Comparison of ENCODE assay signal across 28 cellular contexts in genomic region chr2:227607969-227608368, GRCh38. TPM values are rescaled to one million over a fixed set of nuclear protein-coding genes. Genes with fewer than 3 reads are reported as not detected.
DNase-seq lines count a peak whose midpoint lies in the region; ATAC-seq and TF ChIP-seq lines count a peak whose summit lies in the region.
"Had no signal": no experiment of that assay in that cellular context is flagged by ENCODE, and none has a peak within 500 bp of the region (broad histone marks: within the 10 kb centered on the region; RNA-seq: fewer than 3 reads in every experiment).

No MANE protein-coding gene starts in this region.

- H3K36me3 ChIP-seq in GM23248 (ENCODE audit: low read depth) (no peaks in the 10 kb centered on the region), mesendoderm (ENCODE audit: control insufficient read depth, insufficient read depth, low read length) (no peaks in the 10 kb centered on the region)
- H3K36me3 ChIP-seq: ascending aorta, SJSA1, stomach, thyroid gland had no signal

- in situ Hi-C loops in GM23248 (cut with MboI) (no loop called here), SK-MEL-5 (cut with HindIII; ENCODE audit: low pct_unique_long_range_greater_than_20kb, low sequenced_read_pairs) (no loop called here)

- H3K56ac ChIP-seq in mesendoderm (ENCODE audit: low read length) = peak overlapping the region; percentile 15

- H2BK15ac ChIP-seq in mesendoderm (replicated peaks; ENCODE audit: low read depth) = no peak overlapping the region

- no peaks in the 10 kb centered on the region for H3K9me3 Mint-ChIP-seq in activated naive CD8-positive, alpha-beta T cell treated with anti-CD3 and anti-CD28 coated beads, Interleukin-2, amount 50 U/mL, for 24 hours
- H3K9me3 Mint-ChIP-seq: activated CD4-positive, alpha-beta memory T cell treated with anti-CD3 and anti-CD28 coated beads for 36 hours; CD8-positive, alpha-beta T cell; dendritic cell treated with granulocyte-macrophage colony-stimulating factor and Interleukin-4, amounts not matched to agents 40 ng/mL and 50 ng/mL, for 4 days had no signal

- no peaks in the 10 kb centered on the region for H3K79me2 ChIP-seq in GM23248 (ENCODE audit: insufficient read depth)
- H3K79me2 ChIP-seq in mesendoderm (ENCODE audit: control insufficient read depth, insufficient read depth, low read length) = no peaks in the 10 kb centered on the region

- no peaks in the 10 kb centered on the region for H3K79me1 ChIP-seq in mesendoderm (ENCODE audit: low read length)

- H4K8ac ChIP-seq in mesendoderm (ENCODE audit: low read depth, low read length) = no peak overlapping the region

- peaks cover 13% of the 10 kb centered on the region for H3K4me1 Mint-ChIP-seq in activated naive CD8-positive, alpha-beta T cell treated with anti-CD3 and anti-CD28 coated beads, Interleukin-2, amount 50 U/mL, for 24 hours

- TF ChIP-seq CTCF in RWPE1 (conservative IDR thresholded peaks at IDR 0.05; ENCODE audit: low read depth) = no peak

- H3K4ac ChIP-seq in mesendoderm (ENCODE audit: low read depth, low read length) = no peak overlapping the region

- H2AFZ ChIP-seq in GM23248 = no peak overlapping the region

- H2AK5ac ChIP-seq in mesendoderm (ENCODE audit: low read length) = no peak overlapping the region

- H3K4me1 ChIP-seq in GM23248 (ENCODE audit: insufficient read depth) = no peaks in the 10 kb centered on the region
- no peaks in the 10 kb centered on the region for H3K4me1 ChIP-seq in mesendoderm (ENCODE audit: control insufficient read depth, low read depth, low read length)
- H3K4me1 ChIP-seq: ascending aorta, SJSA1, stomach, thyroid gland had no signal

- no peak overlapping the region for H3K4me2 ChIP-seq in GM23248 (ENCODE audit: unreplicated experiment)
- no peak overlapping the region for H3K4me2 ChIP-seq in mesendoderm (ENCODE audit: low read length)

- no peak overlapping the region for H2BK120ac ChIP-seq in mesendoderm (ENCODE audit: low read depth, low read length)

- ATAC-seq in activated naive CD8-positive, alpha-beta T cell treated with anti-CD3 and anti-CD28 coated beads, Interleukin-2, amount 50 U/mL, for 24 hours = no peak
- ATAC-seq: CD8-positive, alpha-beta T cell had no signal

- no peak overlapping the region for H3K23ac ChIP-seq in mesendoderm (ENCODE audit: low read length)

- H4K20me1 ChIP-seq in GM23248 (ENCODE audit: insufficient read depth) = no peaks in the 10 kb centered on the region

- POLR2A ChIA-PET in RWPE1 (lab: Yijun Ruan, JAX; ENCODE audit: low non-redundant PET) = no interaction called here

- CTCF ChIA-PET in RWPE1 (lab: Yijun Ruan, JAX) = interaction anchor here (0.6 kb wide), 1 partner anchor 277 kb away, joined by 3 read pairs; no protein-coding TSS in a partner anchor

- no peak overlapping the region for H2BK5ac ChIP-seq in mesendoderm (ENCODE audit: low read length)

- peaks cover 27% of the 10 kb centered on the region for H3K27me3 Mint-ChIP-seq in activated naive CD8-positive, alpha-beta T cell treated with anti-CD3 and anti-CD28 coated beads, Interleukin-2, amount 50 U/mL, for 24 hours

- no peaks in the 10 kb centered on the region for H3F3A ChIP-seq in GM23248 (ENCODE audit: insufficient read depth)

- DNase-seq in EH (ENCODE audit: low read depth) (peak; percentile 13), GM23248 (peak; percentile 20), SK-MEL-5 (ENCODE audit: low read depth, low spot score) (peak; percentile 5), mesendoderm (no peak), RWPE1 (ENCODE audit: low spot score) (no peak)
- DNase-seq in effector CD4-positive, alpha-beta T cell = no peak
- no peak for DNase-seq in activated naive CD8-positive, alpha-beta T cell treated with anti-CD3 and anti-CD28 coated beads, Interleukin-2, amount 50 U/mL, for 24 hours
- no peak for DNase-seq in activated naive CD4-positive, alpha-beta T cell treated with anti-CD3 and anti-CD28 coated beads, Interleukin-2, amount 50 U/mL, for 16 hours
- DNase-seq: activated CD4-positive, alpha-beta memory T cell treated with anti-CD3 and anti-CD28 coated beads for 36 hours; activated CD4-positive, CD25-positive, alpha-beta regulatory T cell treated with anti-CD3 and anti-CD28 coated beads, Interleukin-2, amount 50 U/mL, for 72 hours; activated CD8-positive, alpha-beta memory T cell treated with anti-CD3 and anti-CD28 coated beads, Interleukin-2, amount 50 U/mL, for 4 hours; caudate nucleus; DMS 273 treated with DMSO at 0.1 percent for 48 hours; H7; natural killer cell; NCI-H146; stomach; thyroid gland had no signal

- WGBS in GM23248 (ENCODE audit: low coverage in 1 of 2, low lambda C conversion rate in 2 of 2, missing lambda C conversion rate in 2 of 2), 2 experiments = 39 to 45% methylated on average over 4 of the region's 4 CpGs
- no CpG with 5 or more reads among the region's 4 CpGs for WGBS in mesendoderm (ENCODE audit: extremely low coverage, insufficient coverage, low lambda C conversion rate)

- H4K5ac ChIP-seq in mesendoderm (ENCODE audit: low read length) = no peak overlapping the region

- H3K18ac ChIP-seq in mesendoderm (ENCODE audit: low read length) = no peak overlapping the region

- H3K36me3 Mint-ChIP-seq in activated naive CD8-positive, alpha-beta T cell treated with anti-CD3 and anti-CD28 coated beads, Interleukin-2, amount 50 U/mL, for 24 hours (ENCODE audit: low read depth) = no peaks in the 10 kb centered on the region
- H3K36me3 Mint-ChIP-seq: activated CD4-positive, alpha-beta memory T cell treated with anti-CD3 and anti-CD28 coated beads for 36 hours; activated naive CD8-positive, alpha-beta T cell; CD8-positive, alpha-beta T cell; natural killer cell had no signal

- no peaks in the 10 kb centered on the region for H3K9me3 ChIP-seq in GM23248 (ENCODE audit: low read depth)
- H3K9me3 ChIP-seq: ascending aorta, SJSA1, stomach, thyroid gland had no signal

- H3K27me3 ChIP-seq in GM23248 (replicated peaks; ENCODE audit: insufficient read depth) = no peaks in the 10 kb centered on the region
- no peaks in the 10 kb centered on the region for H3K27me3 ChIP-seq in mesendoderm (ENCODE audit: insufficient read depth, low read length, poor library complexity)
- H3K27me3 ChIP-seq: ascending aorta, SJSA1, thyroid gland had no signal

- H3K9ac ChIP-seq in GM23248 (no peak overlapping the region), mesendoderm (ENCODE audit: low read length) (no peak overlapping the region)

- no peak overlapping the region for H3K4me3 Mint-ChIP-seq in activated naive CD8-positive, alpha-beta T cell treated with anti-CD3 and anti-CD28 coated beads, Interleukin-2, amount 50 U/mL, for 24 hours
- H3K4me3 Mint-ChIP-seq: activated CD4-positive, alpha-beta memory T cell treated with anti-CD3 and anti-CD28 coated beads for 36 hours; activated naive CD8-positive, alpha-beta T cell; CD8-positive, alpha-beta T cell; dendritic cell treated with granulocyte-macrophage colony-stimulating factor and Interleukin-4, amounts not matched to agents 40 ng/mL and 50 ng/mL, for 4 days; natural killer cell had no signal

- no peak overlapping the region for H3K27ac Mint-ChIP-seq in activated naive CD8-positive, alpha-beta T cell treated with anti-CD3 and anti-CD28 coated beads, Interleukin-2, amount 50 U/mL, for 24 hours
- H3K27ac Mint-ChIP-seq: activated CD4-positive, alpha-beta memory T cell treated with anti-CD3 and anti-CD28 coated beads for 36 hours; activated naive CD8-positive, alpha-beta T cell; CD8-positive, alpha-beta T cell; dendritic cell treated with granulocyte-macrophage colony-stimulating factor and Interleukin-4, amounts not matched to agents 40 ng/mL and 50 ng/mL, for 4 days; natural killer cell had no signal

- H3K4me3 ChIP-seq in GM23248 (no peak overlapping the region), mesendoderm (ENCODE audit: low read length) (no peak overlapping the region)
- H3K4me3 ChIP-seq: ascending aorta, SJSA1, skin epidermis, stomach, thyroid gland had no signal

- H3K9me2 ChIP-seq in GM23248 (ENCODE audit: insufficient read depth) = no peaks in the 10 kb centered on the region

- H3K27ac ChIP-seq in GM23248 = no peak overlapping the region
- no peak overlapping the region for H3K27ac ChIP-seq in mesendoderm (ENCODE audit: low read depth, low read length)
- no peak overlapping the region for H3K27ac ChIP-seq in RWPE1
- H3K27ac ChIP-seq: ascending aorta, SJSA1, skin epidermis, stomach, thyroid gland had no signal

RNA-seq across cellular contexts. Expression of gene SCYGR3, which starts 6.7 kb away (rescaled TPM):
- total RNA-seq in GM23248 (2014; rRNA removed; shearing (Covaris generic)) = not detected in 2 replicates
- polyA plus RNA-seq in GM23248 (2016; fragmentation: Nextera tagmentation; extraction: Ambion mirVana) = not detected in 2 replicates
- not detected in 2 replicates for total RNA-seq in SK-MEL-5 (2014; rRNA removed; shearing (Covaris generic))
- not detected in 2 replicates for polyA plus RNA-seq in SK-MEL-5 (2015; cell fraction: cytosol; rRNA removed)
- not detected in 2 replicates for polyA plus RNA-seq in SK-MEL-5 (2015; cell fraction: nucleus; rRNA removed)
- polyA plus RNA-seq in mesendoderm (2013, experiment 1 of 2) = not detected
- polyA plus RNA-seq in mesendoderm (2013, experiment 2 of 2) = not detected
- total RNA-seq: activated CD4-positive, alpha-beta memory T cell treated with anti-CD3 and anti-CD28 coated beads for 36 hours; ascending aorta; CD8-positive, alpha-beta T cell; glomerular endothelial cell; H7; liver; natural killer cell; omental fat pad; SJSA1; stomach; T-helper 1 cell treated with Interleukin-12 subunit alpha and Interleukin-12 subunit beta and Interleukin-4 antibody, amounts not matched to agents 30 ng/mL and 1 ng/mL, for 36 hours; thyroid gland had no signal
- polyA plus RNA-seq: liver, stomach had no signal

RNA-seq across cellular contexts. Expression of gene SCYGR2, which starts 9.3 kb away (rescaled TPM):
- not detected in 2 replicates for total RNA-seq in GM23248 (2014; rRNA removed; shearing (Covaris generic))
- polyA plus RNA-seq in GM23248 (2016; fragmentation: Nextera tagmentation; extraction: Ambion mirVana) = not detected in 2 replicates
- not detected in 2 replicates for total RNA-seq in SK-MEL-5 (2014; rRNA removed; shearing (Covaris generic))
- polyA plus RNA-seq in SK-MEL-5 (2015; cell fraction: cytosol; rRNA removed) = not detected in 2 replicates
- not detected in 2 replicates for polyA plus RNA-seq in SK-MEL-5 (2015; cell fraction: nucleus; rRNA removed)
- not detected for polyA plus RNA-seq in mesendoderm (2013, experiment 1 of 2)
- not detected for polyA plus RNA-seq in mesendoderm (2013, experiment 2 of 2)
- total RNA-seq: activated CD4-positive, alpha-beta memory T cell treated with anti-CD3 and anti-CD28 coated beads for 36 hours; ascending aorta; CD8-positive, alpha-beta T cell; glomerular endothelial cell; H7; liver; natural killer cell; omental fat pad; SJSA1; stomach; T-helper 1 cell treated with Interleukin-12 subunit alpha and Interleukin-12 subunit beta and Interleukin-4 antibody, amounts not matched to agents 30 ng/mL and 1 ng/mL, for 36 hours; thyroid gland had no signal
- polyA plus RNA-seq: liver, stomach had no signal

RNA-seq across cellular contexts. Expression of gene SCYGR4, which starts 9.3 kb away (rescaled TPM):
- total RNA-seq in GM23248 (2014; rRNA removed; shearing (Covaris generic)) = not detected in 2 replicates
- polyA plus RNA-seq in GM23248 (2016; fragmentation: Nextera tagmentation; extraction: Ambion mirVana) = not detected in 2 replicates
- not detected in 2 replicates for total RNA-seq in SK-MEL-5 (2014; rRNA removed; shearing (Covaris generic))
- not detected in 2 replicates for polyA plus RNA-seq in SK-MEL-5 (2015; cell fraction: cytosol; rRNA removed)
- polyA plus RNA-seq in SK-MEL-5 (2015; cell fraction: nucleus; rRNA removed) = not detected in 2 replicates
- polyA plus RNA-seq in mesendoderm (2013, experiment 1 of 2) = not detected
- polyA plus RNA-seq in mesendoderm (2013, experiment 2 of 2) = not detected
- total RNA-seq: activated CD4-positive, alpha-beta memory T cell treated with anti-CD3 and anti-CD28 coated beads for 36 hours; ascending aorta; CD8-positive, alpha-beta T cell; glomerular endothelial cell; H7; liver; natural killer cell; SJSA1; stomach; T-helper 1 cell treated with Interleukin-12 subunit alpha and Interleukin-12 subunit beta and Interleukin-4 antibody, amounts not matched to agents 30 ng/mL and 1 ng/mL, for 36 hours; thyroid gland had no signal
- polyA plus RNA-seq: liver, stomach had no signal

RNA-seq across cellular contexts. Expression of gene SCYGR5, which starts 58.6 kb away (rescaled TPM):
- not detected in 2 replicates for total RNA-seq in GM23248 (2014; rRNA removed; shearing (Covaris generic))
- not detected in 2 replicates for polyA plus RNA-seq in GM23248 (2016; fragmentation: Nextera tagmentation; extraction: Ambion mirVana)
- total RNA-seq in SK-MEL-5 (2014; rRNA removed; shearing (Covaris generic)) = not detected in 2 replicates
- not detected in 2 replicates for polyA plus RNA-seq in SK-MEL-5 (2015; cell fraction: cytosol; rRNA removed)
- not detected in 2 replicates for polyA plus RNA-seq in SK-MEL-5 (2015; cell fraction: nucleus; rRNA removed)
- not detected for polyA plus RNA-seq in mesendoderm (2013, experiment 1 of 2)
- polyA plus RNA-seq in mesendoderm (2013, experiment 2 of 2) = not detected
- total RNA-seq: activated CD4-positive, alpha-beta memory T cell treated with anti-CD3 and anti-CD28 coated beads for 36 hours; ascending aorta; CD8-positive, alpha-beta T cell; glomerular endothelial cell; H7; liver; natural killer cell; omental fat pad; SJSA1; stomach; T-helper 1 cell treated with Interleukin-12 subunit alpha and Interleukin-12 subunit beta and Interleukin-4 antibody, amounts not matched to agents 30 ng/mL and 1 ng/mL, for 36 hours; thyroid gland had no signal
- polyA plus RNA-seq: liver, stomach had no signal

Comparison
In these comparisons a context has a peak if more than half of its experiments do, and no peak if none do; other contexts are left out.
1. DNase-seq: peak in EH (single experiment), GM23248 (single experiment) and SK-MEL-5 (single experiment); none in mesendoderm (single experiment), effector CD4-positive, alpha-beta T cell (single experiment), activated naive CD8-positive, alpha-beta T cell treated with anti-CD3 and anti-CD28 coated beads, Interleukin-2, amount 50 U/mL, for 24 hours (single experiment), activated naive CD4-positive, alpha-beta T cell treated with anti-CD3 and anti-CD28 coated beads, Interleukin-2, amount 50 U/mL, for 16 hours (single experiment) and RWPE1 (single experiment).